In the genomic region with DNA sequence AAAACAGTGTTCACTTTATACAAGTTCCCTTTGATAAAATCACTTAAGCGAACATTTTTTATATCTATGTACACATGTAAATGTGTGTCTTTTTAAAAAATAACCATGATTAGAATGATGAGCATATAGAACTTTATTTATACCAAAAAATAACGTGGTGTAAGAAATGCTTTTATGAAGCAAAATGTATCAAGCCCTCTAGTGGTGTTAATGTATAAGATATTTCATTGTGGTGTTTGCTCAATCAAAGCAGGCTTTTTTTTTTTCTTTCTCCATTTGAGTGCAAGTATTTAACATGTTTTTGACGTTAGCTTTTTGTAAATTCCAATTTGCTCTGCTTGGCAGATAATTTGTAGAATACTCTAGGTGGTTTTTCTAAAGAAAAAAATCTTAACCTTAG, we compare ENCODE assay signal across 11 cellular contexts.
DNase-seq lines count a peak whose midpoint lies in the region; ATAC-seq, FAIRE-seq and TF ChIP-seq lines count a peak whose summit lies in the region.
"Had no signal": no experiment of that assay in that cellular context is flagged by ENCODE, and none has a peak within 500 bp of the region (broad histone marks: within the 10 kb centered on the region; RNA-seq: fewer than 3 reads in every experiment).

No MANE protein-coding gene starts in this region.

- H3K4me3 ChIP-seq in GM23338 (no peak overlapping the region), OCI-LY3 (ENCODE audit: low read length) (no peak overlapping the region), lower leg skin (ENCODE audit: low read depth, poor library complexity, severe bottlenecking) (no peak overlapping the region)
- H3K4me3 ChIP-seq: ascending aorta had no signal

- H3K27me3 ChIP-seq in GM23338 (ENCODE audit: insufficient read depth) (no peaks in the 10 kb centered on the region), OCI-LY3 (ENCODE audit: low read depth, low read length) (no peaks in the 10 kb centered on the region)
- H3K27me3 ChIP-seq: ascending aorta had no signal

- 0 out of 2 replicates have a peak, but pooled peaks cover 4% of the 10 kb centered on the region for H3K4me1 ChIP-seq in GM23338 (ENCODE audit: insufficient read depth)
- peaks cover 18% of the 10 kb centered on the region for H3K4me1 ChIP-seq in OCI-LY3 (ENCODE audit: low read length)
- H3K4me1 ChIP-seq: ascending aorta had no signal

- H3K36me3 Mint-ChIP-seq in GM23338 (ENCODE audit: low read depth) = no peaks in the 10 kb centered on the region
- H3K36me3 Mint-ChIP-seq in endothelial cell (ENCODE audit: low read depth, unreplicated experiment) = no peaks in the 10 kb centered on the region

- H3K4me3 Mint-ChIP-seq in GM23338 (no peak overlapping the region), endothelial cell (ENCODE audit: unreplicated experiment) (no peak overlapping the region)

- DNase-seq in GM23338 (ENCODE audit: low spot score) = peak; percentile 48
- DNase-seq in endothelial cell (ENCODE audit: low spot score) = no peak
- no peak for DNase-seq in lower leg skin (ENCODE audit: low spot score in 2 of 2)
- DNase-seq in EL = no peak
- no peak for DNase-seq in activated naive CD4-positive, alpha-beta T cell (lab: John Stamatoyannopoulos, UW)
- no peak for DNase-seq in anterior cingulate cortex (lab: John Stamatoyannopoulos, UW)
- DNase-seq: DMS79 treated with DMSO at 0.1 percent for 48 hours, posterior cingulate gyrus had no signal

- H3K79me2 ChIP-seq in GM23338 (replicated peaks; ENCODE audit: insufficient read depth) (no peaks in the 10 kb centered on the region), OCI-LY3 (ENCODE audit: low read length) (no peaks in the 10 kb centered on the region)

- H3K27me3 Mint-ChIP-seq in GM23338 (ENCODE audit: insufficient read depth, low read depth, poor library complexity) (no peaks in the 10 kb centered on the region), endothelial cell (ENCODE audit: unreplicated experiment) (no peaks in the 10 kb centered on the region)

- no peaks in the 10 kb centered on the region for H3K9me3 Mint-ChIP-seq in GM23338
- no peaks in the 10 kb centered on the region for H3K9me3 Mint-ChIP-seq in endothelial cell (ENCODE audit: unreplicated experiment)

- no peak overlapping the region for H3K27ac Mint-ChIP-seq in GM23338
- no peak overlapping the region for H3K27ac Mint-ChIP-seq in endothelial cell (ENCODE audit: unreplicated experiment)

- no peaks in the 10 kb centered on the region for H4K20me1 ChIP-seq in GM23338 (replicated peaks; ENCODE audit: insufficient read depth)
- H4K20me1 ChIP-seq in OCI-LY3 (ENCODE audit: insufficient read depth, low read length) = no peaks in the 10 kb centered on the region

- H3K4me2 ChIP-seq in GM23338 (no peak overlapping the region), OCI-LY3 (ENCODE audit: low read length) (0 out of 2 replicates have a peak overlapping the region, but pooled peaks have one; percentile 6)

- H3K4me1 Mint-ChIP-seq in GM23338 = peaks cover 15% of the 10 kb centered on the region
- no peaks in the 10 kb centered on the region for H3K4me1 Mint-ChIP-seq in endothelial cell (ENCODE audit: unreplicated experiment)

- no peaks in the 10 kb centered on the region for H3K36me3 ChIP-seq in GM23338 (ENCODE audit: insufficient read depth)
- no peaks in the 10 kb centered on the region for H3K36me3 ChIP-seq in OCI-LY3 (replicated peaks; ENCODE audit: low read depth, low read length)
- H3K36me3 ChIP-seq: ascending aorta had no signal

- peak in 1 of 2 experiments; percentile 76; a peak in 3 of 4 replicates for TF ChIP-seq CTCF in GM23338 (conservative IDR thresholded peaks at IDR 0.05; ENCODE audit: low read depth in 2 of 2)
- peak; percentile 74 for TF ChIP-seq CTCF in OCI-LY3 (IDR thresholded peaks at IDR 0.05; ENCODE audit: low read depth, low read length)
- TF ChIP-seq CTCF in endothelial cell (IDR thresholded peaks at IDR 0.05; ENCODE audit: unreplicated experiment) = peak; percentile 77
- TF ChIP-seq CTCF in lower leg skin (IDR thresholded peaks at IDR 0.05) = no peak

- H3K9ac ChIP-seq in OCI-LY3 (ENCODE audit: low read length) = no peak overlapping the region

- no peak for TF ChIP-seq POLR2A in lower leg skin (IDR thresholded peaks at IDR 0.05)

- H3F3A ChIP-seq in GM23338 (replicated peaks; ENCODE audit: low read depth) = no peaks in the 10 kb centered on the region

- intact Hi-C loops in lower leg skin (cut with DNase I; ENCODE audit: low total_unique reads) = no loop called here

- peak; percentile 86 for FAIRE-seq in A204.1 (lab: Jason Lieb, UNC)

- ATAC-seq in GM23338 = no peak

- WGBS in lower leg skin, 2 donors = 32 to 33% methylated on average over 3 of the region's 3 CpGs

- H3K9me2 ChIP-seq in GM23338 (ENCODE audit: insufficient read depth) = no peaks in the 10 kb centered on the region

- H2AFZ ChIP-seq in GM23338 = no peak overlapping the region
- H2AFZ ChIP-seq in OCI-LY3 (ENCODE audit: low read depth, low read length) = no peak overlapping the region

- no peaks in the 10 kb centered on the region for H3K9me3 ChIP-seq in OCI-LY3 (ENCODE audit: insufficient read depth, low read length)
- H3K9me3 ChIP-seq: ascending aorta had no signal

- H3K27ac ChIP-seq in GM23338 (ENCODE audit: low read depth) (no peak overlapping the region), OCI-LY3 (ENCODE audit: low read length) (no peak overlapping the region)
- H3K27ac ChIP-seq: ascending aorta had no signal

TF ChIP-seq in GM23338, 12 proteins besides CTCF, POLR2A, EP300 and RAD21 (continues in another document):
- TF ChIP-seq, protein P1, sequence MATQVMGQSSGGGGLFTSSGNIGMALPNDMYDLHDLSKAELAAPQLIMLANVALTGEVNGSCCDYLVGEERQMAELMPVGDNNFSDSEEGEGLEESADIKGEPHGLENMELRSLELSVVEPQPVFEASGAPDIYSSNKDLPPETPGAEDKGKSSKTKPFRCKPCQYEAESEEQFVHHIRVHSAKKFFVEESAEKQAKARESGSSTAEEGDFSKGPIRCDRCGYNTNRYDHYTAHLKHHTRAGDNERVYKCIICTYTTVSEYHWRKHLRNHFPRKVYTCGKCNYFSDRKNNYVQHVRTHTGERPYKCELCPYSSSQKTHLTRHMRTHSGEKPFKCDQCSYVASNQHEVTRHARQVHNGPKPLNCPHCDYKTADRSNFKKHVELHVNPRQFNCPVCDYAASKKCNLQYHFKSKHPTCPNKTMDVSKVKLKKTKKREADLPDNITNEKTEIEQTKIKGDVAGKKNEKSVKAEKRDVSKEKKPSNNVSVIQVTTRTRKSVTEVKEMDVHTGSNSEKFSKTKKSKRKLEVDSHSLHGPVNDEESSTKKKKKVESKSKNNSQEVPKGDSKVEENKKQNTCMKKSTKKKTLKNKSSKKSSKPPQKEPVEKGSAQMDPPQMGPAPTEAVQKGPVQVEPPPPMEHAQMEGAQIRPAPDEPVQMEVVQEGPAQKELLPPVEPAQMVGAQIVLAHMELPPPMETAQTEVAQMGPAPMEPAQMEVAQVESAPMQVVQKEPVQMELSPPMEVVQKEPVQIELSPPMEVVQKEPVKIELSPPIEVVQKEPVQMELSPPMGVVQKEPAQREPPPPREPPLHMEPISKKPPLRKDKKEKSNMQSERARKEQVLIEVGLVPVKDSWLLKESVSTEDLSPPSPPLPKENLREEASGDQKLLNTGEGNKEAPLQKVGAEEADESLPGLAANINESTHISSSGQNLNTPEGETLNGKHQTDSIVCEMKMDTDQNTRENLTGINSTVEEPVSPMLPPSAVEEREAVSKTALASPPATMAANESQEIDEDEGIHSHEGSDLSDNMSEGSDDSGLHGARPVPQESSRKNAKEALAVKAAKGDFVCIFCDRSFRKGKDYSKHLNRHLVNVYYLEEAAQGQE (IDR thresholded peaks at IDR 0.05; ENCODE audit: unreplicated experiment) = no peak
- TF ChIP-seq EZH2phosphoT487 (IDR thresholded peaks at IDR 0.05; ENCODE audit: unreplicated experiment) = no peak

Comparison
In these comparisons a context has a peak if more than half of its experiments do, and no peak if none do; other contexts are left out.
1. CTCF ChIP-seq: peak in OCI-LY3 (single experiment) and endothelial cell (single experiment); none in lower leg skin (0 of 3).